ENCODE assay signal across 14 cellular contexts in the genomic region with DNA sequence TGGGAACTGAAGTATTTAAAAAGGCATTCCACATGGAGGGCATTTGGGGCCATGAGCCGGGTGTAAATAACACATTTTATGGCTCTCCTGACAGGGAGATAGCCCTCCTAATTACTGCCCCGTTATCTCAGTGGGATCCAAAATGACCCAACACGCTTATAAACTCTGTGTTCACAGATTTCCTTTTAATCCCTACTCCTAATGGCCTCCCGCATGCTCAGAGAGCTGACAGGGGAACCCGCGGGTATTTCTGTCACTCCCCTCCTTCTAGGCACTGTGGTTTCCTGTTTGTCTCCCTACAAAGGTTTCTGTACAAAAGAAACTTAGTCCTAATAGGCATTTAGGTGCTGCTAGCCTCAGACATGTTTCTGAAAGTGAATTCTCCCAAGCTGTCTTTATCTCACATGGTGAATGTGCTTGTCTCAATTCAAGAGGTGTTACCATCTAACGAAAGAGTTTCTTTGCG.
DNase-seq lines count a peak whose midpoint lies in the region; ATAC-seq, FAIRE-seq and TF ChIP-seq lines count a peak whose summit lies in the region.
"Had no signal": no experiment of that assay in that cellular context is flagged by ENCODE, and none has a peak within 500 bp of the region (broad histone marks: within the 10 kb centered on the region; RNA-seq: fewer than 3 reads in every experiment).

No MANE protein-coding gene starts in this region.

- intact Hi-C loops in activated CD4-positive, alpha-beta T cell treated with anti-CD3 and anti-CD28 coated beads for 36 hours (cut with DNase I, micrococcal nuclease), result no loop called here
- intact Hi-C loops in naive thymus-derived CD4-positive, alpha-beta T cell (cut with micrococcal nuclease), result no loop called here

- no peak for TF ChIP-seq POLR2A in GM12892 (IDR thresholded peaks at IDR 0.05; ENCODE audit: low read depth, low read length)

- CTCF ChIA-PET in activated CD4-positive, alpha-beta T cell treated with anti-CD3 and anti-CD28 coated beads for 36 hours (lab: Charles Lee), result no interaction called here
- CTCF ChIA-PET in naive thymus-derived CD4-positive, alpha-beta T cell (lab: Charles Lee), result no interaction called here

- no peak overlapping the region for H3K4me3 ChIP-seq in naive thymus-derived CD4-positive, alpha-beta T cell (ENCODE audit: low read length)
- H3K4me3 ChIP-seq: coronary artery, stomach had no signal

- no peaks in the 10 kb centered on the region for H3K36me3 ChIP-seq in naive thymus-derived CD4-positive, alpha-beta T cell (ENCODE audit: control insufficient read depth in 2 of 3, insufficient read depth in 3 of 3, low read length in 3 of 3)
- H3K36me3 ChIP-seq: stomach had no signal

- no peak overlapping the region for H3K4me3 Mint-ChIP-seq in activated CD4-positive, alpha-beta T cell treated with anti-CD3 and anti-CD28 coated beads for 36 hours
- peak overlapping the region in 9 of 10 donors; percentile 18 to 64 (median 50) for H3K4me3 Mint-ChIP-seq in naive thymus-derived CD4-positive, alpha-beta T cell

- peaks cover 0 to 9% (median 0%) of the 10 kb centered on the region in 3 experiments for H3K9me3 ChIP-seq in naive thymus-derived CD4-positive, alpha-beta T cell (ENCODE audit: control insufficient read depth in 2 of 3, low read length in 3 of 3)

- H3K4me1 Mint-ChIP-seq in activated CD4-positive, alpha-beta T cell treated with anti-CD3 and anti-CD28 coated beads for 36 hours, result peaks cover 13% of the 10 kb centered on the region
- H3K4me1 Mint-ChIP-seq in naive thymus-derived CD4-positive, alpha-beta T cell, result peaks cover 2 to 39% (median 26%) of the 10 kb centered on the region in 7 donors

- H3K9me3 Mint-ChIP-seq in activated CD4-positive, alpha-beta T cell treated with anti-CD3 and anti-CD28 coated beads for 36 hours (ENCODE audit: low read depth), result peaks cover 6% of the 10 kb centered on the region
- H3K9me3 Mint-ChIP-seq in naive thymus-derived CD4-positive, alpha-beta T cell, result peaks cover 4 to 19% (median 11%) of the 10 kb centered on the region in 11 donors

- H3K27ac Mint-ChIP-seq in activated CD4-positive, alpha-beta T cell treated with anti-CD3 and anti-CD28 coated beads for 36 hours, result peak overlapping the region; percentile 5
- peak overlapping the region in 5 of 9 donors; percentile 3 to 62 (median 40) for H3K27ac Mint-ChIP-seq in naive thymus-derived CD4-positive, alpha-beta T cell

- no peak for ATAC-seq in activated CD4-positive, alpha-beta T cell treated with anti-CD3 and anti-CD28 coated beads for 36 hours
- no peak for ATAC-seq in naive thymus-derived CD4-positive, alpha-beta T cell
- ATAC-seq in HG02840 (IDR thresholded peaks at IDR 0.05; ENCODE audit: low FRiP score, unreplicated experiment) (no peak), GM21576 (IDR thresholded peaks at IDR 0.05; ENCODE audit: unreplicated experiment) (no peak)

- peak; percentile 80 for FAIRE-seq in GM12892 (lab: Jason Lieb, UNC)

- peaks cover 0 to 12% of the 10 kb centered on the region in 2 donors for H3K4me1 ChIP-seq in naive thymus-derived CD4-positive, alpha-beta T cell (ENCODE audit: control insufficient read depth in 2 of 2, insufficient read depth in 2 of 2, low read length in 2 of 2)
- H3K4me1 ChIP-seq: stomach had no signal

- peak; percentile 9 for DNase-seq in activated CD4-positive, alpha-beta T cell treated with anti-CD3 and anti-CD28 coated beads for 36 hours
- DNase-seq in activated CD4-positive, alpha-beta T cell treated with anti-CD3 and anti-CD28 coated beads for 48 hours, result no peak
- DNase-seq in GM12892 (ENCODE audit: insufficient read length), result no peak
- DNase-seq in NCI-H82 treated with DMSO at 0.1 percent for 48 hours (lab: John Stamatoyannopoulos, UW; ENCODE audit: unreplicated experiment), result peak; percentile 86
- DNase-seq in naive thymus-derived CD4-positive, alpha-beta T cell, result peak in 3 of 9 donors; percentile 5 to 15 (median 13)
- no peak for DNase-seq in stimulated activated CD4-positive, alpha-beta T cell treated with anti-CD3 and anti-CD28 coated beads, Interleukin-1b, Interleukin-23, amount 100 ng/mL, for 48 hours
- DNase-seq: activated CD4-positive, alpha-beta T cell treated with anti-CD3 and anti-CD28 coated beads for 4 hours; foreskin melanocyte; NCI-H2107; SHP77 treated with DMSO at 0.1 percent for 48 hours; stomach had no signal

- no peak overlapping the region for H3K27ac ChIP-seq in naive thymus-derived CD4-positive, alpha-beta T cell (ENCODE audit: low read depth, low read length)
- H3K27ac ChIP-seq: coronary artery, stomach had no signal

- POLR2A ChIA-PET in activated CD4-positive, alpha-beta T cell treated with anti-CD3 and anti-CD28 coated beads for 36 hours (lab: Charles Lee), result no interaction called here
- POLR2A ChIA-PET in naive thymus-derived CD4-positive, alpha-beta T cell (lab: Charles Lee), result no interaction called here

- peaks cover 2% of the 10 kb centered on the region for H3K27me3 Mint-ChIP-seq in activated CD4-positive, alpha-beta T cell treated with anti-CD3 and anti-CD28 coated beads for 36 hours
- peaks cover 0 to 5% (median 4%) of the 10 kb centered on the region in 5 donors for H3K27me3 Mint-ChIP-seq in naive thymus-derived CD4-positive, alpha-beta T cell

- no peaks in the 10 kb centered on the region for H3K27me3 ChIP-seq in naive thymus-derived CD4-positive, alpha-beta T cell (ENCODE audit: control insufficient read depth in 2 of 2, insufficient read depth in 2 of 2, low read length in 2 of 2)

- no peaks in the 10 kb centered on the region for H3K36me3 Mint-ChIP-seq in activated CD4-positive, alpha-beta T cell treated with anti-CD3 and anti-CD28 coated beads for 36 hours (ENCODE audit: low read depth)
- peaks cover 0 to 10% (median 6%) of the 10 kb centered on the region in 5 donors for H3K36me3 Mint-ChIP-seq in naive thymus-derived CD4-positive, alpha-beta T cell

Comparison
In these comparisons a context has a peak if more than half of its experiments do, and no peak if none do; other contexts are left out.
1. DNase-seq: peak in activated CD4-positive, alpha-beta T cell treated with anti-CD3 and anti-CD28 coated beads for 36 hours (single experiment) and NCI-H82 treated with DMSO at 0.1 percent for 48 hours (single experiment); none in activated CD4-positive, alpha-beta T cell treated with anti-CD3 and anti-CD28 coated beads for 48 hours (single experiment), GM12892 (single experiment) and stimulated activated CD4-positive, alpha-beta T cell treated with anti-CD3 and anti-CD28 coated beads, Interleukin-1b, Interleukin-23, amount 100 ng/mL, for 48 hours (single experiment).